16 cellular contexts compared by ENCODE assay signal in genomic region chr2:206361407-206362045, GRCh38.
A peak's percentile ranks its signal among the peaks of the same experiment; 100 is the strongest.
DNase-seq lines count a peak whose midpoint lies in the region; ATAC-seq lines count a peak whose summit lies in the region.
"Had no signal": no experiment of that assay in that cellular context is flagged by ENCODE, and none has a peak within 500 bp of the region (broad histone marks: within the 10 kb centered on the region; RNA-seq: fewer than 3 reads in every experiment).

No MANE protein-coding gene starts in this region.

- H3K9me3 ChIP-seq in neuronal stem cell (replicated peaks in 1 of 2; ENCODE audit: control insufficient read depth in 2 of 2, insufficient read depth in 1 of 2, low read depth in 1 of 2, low read length in 2 of 2): no peaks in the 10 kb centered on the region
- H3K9me3 ChIP-seq: SJCRH30 had no signal

- H2BK120ac ChIP-seq in neuronal stem cell (ENCODE audit: low read depth, low read length): no peak overlapping the region

- no peak overlapping the region for H3K4me3 Mint-ChIP-seq in stimulated activated effector memory CD8-positive, alpha-beta T cell treated with anti-CD3 and anti-CD28 coated beads, Interleukin-12 subunit alpha, Interleukin-12 subunit beta, amount 100 ng/mL, for 72 hours
- H3K4me3 Mint-ChIP-seq: activated B cell treated with CpG ODN at 0.5 μM for 24 hours had no signal

- no peaks in the 10 kb centered on the region for H3K4me1 Mint-ChIP-seq in stimulated activated effector memory CD8-positive, alpha-beta T cell treated with anti-CD3 and anti-CD28 coated beads, Interleukin-12 subunit alpha, Interleukin-12 subunit beta, amount 100 ng/mL, for 72 hours
- H3K4me1 Mint-ChIP-seq: activated B cell treated with CpG ODN at 0.5 μM for 24 hours had no signal

- no peak overlapping the region for H3K14ac ChIP-seq in neuronal stem cell (ENCODE audit: low read length)

- no peak overlapping the region for H3K9ac ChIP-seq in neuronal stem cell (ENCODE audit: low read depth, low read length, poor library complexity)

- H3K4ac ChIP-seq in neuronal stem cell (ENCODE audit: low read length): no peak overlapping the region

- H3K36me3 ChIP-seq in neuronal stem cell (replicated peaks in 1 of 2; ENCODE audit: control insufficient read depth in 2 of 2, insufficient read depth in 2 of 2, low read length in 2 of 2): no peaks in the 10 kb centered on the region
- H3K36me3 ChIP-seq: right atrium auricular region, SJCRH30 had no signal

- H2AFZ ChIP-seq in neuronal stem cell (ENCODE audit: low read length): no peak overlapping the region

- no CpG with 5 or more reads among the region's 2 CpGs for WGBS in neuronal stem cell (ENCODE audit: extremely low coverage in 2 of 2, insufficient read length in 2 of 2, insufficient replicate concordance in 1 of 2), 2 donors

- peaks cover 3 to 8% of the 10 kb centered on the region in 2 donors for H3K9me3 Mint-ChIP-seq in activated naive CD4-positive, alpha-beta T cell treated with anti-CD3 and anti-CD28 coated beads, Interleukin-2, amount 50 U/mL, for 72 hours
- no peaks in the 10 kb centered on the region for H3K9me3 Mint-ChIP-seq in stimulated activated effector memory CD8-positive, alpha-beta T cell treated with anti-CD3 and anti-CD28 coated beads, Interleukin-12 subunit alpha, Interleukin-12 subunit beta, amount 100 ng/mL, for 72 hours
- H3K9me3 Mint-ChIP-seq: activated B cell treated with CpG ODN at 0.5 μM for 24 hours had no signal

- peaks cover 0 to 11% of the 10 kb centered on the region in 2 donors for H3K36me3 Mint-ChIP-seq in activated naive CD4-positive, alpha-beta T cell treated with anti-CD3 and anti-CD28 coated beads, Interleukin-2, amount 50 U/mL, for 72 hours
- H3K36me3 Mint-ChIP-seq in stimulated activated effector memory CD8-positive, alpha-beta T cell treated with anti-CD3 and anti-CD28 coated beads, Interleukin-12 subunit alpha, Interleukin-12 subunit beta, amount 100 ng/mL, for 72 hours: no peaks in the 10 kb centered on the region

- no peak overlapping the region for H3K4me2 ChIP-seq in neuronal stem cell (ENCODE audit: insufficient read depth, low read length, poor library complexity, severe bottlenecking)

- ATAC-seq in activated naive CD4-positive, alpha-beta T cell treated with anti-CD3 and anti-CD28 coated beads, Interleukin-2, amount 50 U/mL, for 72 hours: peak; percentile 84 to 99
- ATAC-seq in GM21619 (IDR thresholded peaks at IDR 0.05; ENCODE audit: unreplicated experiment) (peak; percentile 90), HG03460 (IDR thresholded peaks at IDR 0.05; ENCODE audit: unreplicated experiment) (peak; percentile 66)
- peak; percentile 97 for ATAC-seq in stimulated activated effector memory CD8-positive, alpha-beta T cell treated with anti-CD3 and anti-CD28 coated beads, Interleukin-12 subunit alpha, Interleukin-12 subunit beta, amount 100 ng/mL, for 72 hours

- H4K8ac ChIP-seq in neuronal stem cell (ENCODE audit: low read depth, low read length): no peak overlapping the region

- H3K27me3 ChIP-seq in neuronal stem cell (ENCODE audit: control insufficient read depth in 3 of 3, insufficient read depth in 3 of 3, low read depth in 1 of 3, low read length in 3 of 3): no peaks in the 10 kb centered on the region
- H3K27me3 ChIP-seq: right atrium auricular region, SJCRH30 had no signal

- H4K91ac ChIP-seq in neuronal stem cell (ENCODE audit: low read depth, low read length, poor library complexity): no peak overlapping the region

- H2BK15ac ChIP-seq in neuronal stem cell (ENCODE audit: low read length): no peak overlapping the region

- H3K27ac Mint-ChIP-seq in activated naive CD4-positive, alpha-beta T cell treated with anti-CD3 and anti-CD28 coated beads, Interleukin-2, amount 50 U/mL, for 72 hours: no peak overlapping the region
- H3K27ac Mint-ChIP-seq in stimulated activated effector memory CD8-positive, alpha-beta T cell treated with anti-CD3 and anti-CD28 coated beads, Interleukin-12 subunit alpha, Interleukin-12 subunit beta, amount 100 ng/mL, for 72 hours: no peak overlapping the region
- H3K27ac Mint-ChIP-seq: activated B cell treated with CpG ODN at 0.5 μM for 24 hours had no signal

- H3K27ac ChIP-seq in neuronal stem cell (replicated peaks; ENCODE audit: low read length): no peak overlapping the region
- H3K27ac ChIP-seq: right atrium auricular region, SJCRH30 had no signal

- no peak overlapping the region for H3K23ac ChIP-seq in neuronal stem cell (ENCODE audit: low read depth, low read length, poor library complexity)

- H3K4me1 ChIP-seq in neuronal stem cell (ENCODE audit: control insufficient read depth in 2 of 2, insufficient read depth in 1 of 2, low read depth in 1 of 2, low read length in 2 of 2): peaks cover 0 to 1% of the 10 kb centered on the region in 2 donors
- H3K4me1 ChIP-seq: right atrium auricular region, SJCRH30 had no signal

- H2BK5ac ChIP-seq in neuronal stem cell (ENCODE audit: low read length): no peak overlapping the region

- H3K4me3 ChIP-seq in neuronal stem cell (ENCODE audit: low read length in 2 of 2): no peak overlapping the region
- H3K4me3 ChIP-seq: right atrium auricular region, SJCRH30 had no signal

- H3K79me1 ChIP-seq in neuronal stem cell (ENCODE audit: low read depth, low read length): no peaks in the 10 kb centered on the region

- no peak for DNase-seq in activated naive CD4-positive, alpha-beta T cell treated with anti-CD3 and anti-CD28 coated beads, Interleukin-2, amount 50 U/mL, for 72 hours (ENCODE audit: low spot score in 2 of 2)
- DNase-seq in activated naive CD4-positive, alpha-beta T cell treated with anti-CD3 and anti-CD28 coated beads, Interleukin-2, amount 50 U/mL, for 16 hours: no peak
- peak in 1 of 2 donors; percentile 54 for DNase-seq in stimulated activated effector memory CD8-positive, alpha-beta T cell treated with anti-CD3 and anti-CD28 coated beads, Interleukin-12 subunit alpha, Interleukin-12 subunit beta, amount 100 ng/mL, for 72 hours (ENCODE audit: low spot score in 2 of 2)
- DNase-seq in DMS79 (lab: John Stamatoyannopoulos, UW) (no peak), nucleus accumbens (lab: John Stamatoyannopoulos, UW) (no peak), neuronal stem cell (ENCODE audit: low spot score) (no peak)
- DNase-seq: activated B cell treated with CpG ODN at 0.5 μM for 24 hours, anterior cingulate cortex, hypothalamus, midbrain, NCI-H1048, NCI-H526 treated with DMSO at 0.1 percent for 48 hours, SJCRH30 had no signal

- H2AK5ac ChIP-seq in neuronal stem cell (ENCODE audit: low read depth, low read length): no peak overlapping the region

- H3K18ac ChIP-seq in neuronal stem cell (ENCODE audit: low read length): no peak overlapping the region

- no peak overlapping the region for H2BK12ac ChIP-seq in neuronal stem cell (ENCODE audit: low read length)
